Comparison of ENCODE assay signal across 8 cellular contexts in genomic region chr16:66605177-66605999, GRCh38. TPM values are rescaled to one million over a fixed set of nuclear protein-coding genes. Genes with fewer than 3 reads are reported as not detected.
DNase-seq lines count a peak whose midpoint lies in the region; ATAC-seq and TF ChIP-seq lines count a peak whose summit lies in the region.

No MANE protein-coding gene starts in this region.

- no peak overlapping the region for H2AK5ac ChIP-seq in mesendoderm (ENCODE audit: low read length)

- H3K79me1 ChIP-seq in mesendoderm (ENCODE audit: low read length): peaks cover 3% of the 10 kb centered on the region

- H3K4me1 ChIP-seq in mesendoderm (ENCODE audit: control insufficient read depth, low read depth, low read length): peaks cover 11% of the 10 kb centered on the region
- H3K4me1 ChIP-seq in subcutaneous abdominal adipose tissue (ENCODE audit: control insufficient read depth in 5 of 5, insufficient read depth in 5 of 5, low read length in 5 of 5): peaks cover 12 to 41% (median 32%) of the 10 kb centered on the region in 5 donors

- H3K18ac ChIP-seq in mesendoderm (ENCODE audit: low read length): peak overlapping the region; percentile 98

- H2BK5ac ChIP-seq in mesendoderm (ENCODE audit: low read length): no peak overlapping the region

- peaks cover 5% of the 10 kb centered on the region for H3K79me2 ChIP-seq in mesendoderm (ENCODE audit: control insufficient read depth, insufficient read depth, low read length)

- DNase-seq in GM13977 (ENCODE audit: low spot score) (peak; percentile 67), UCSD-AML1 (lab: John Stamatoyannopoulos, UW; ENCODE audit: unreplicated experiment) (peak; percentile 76), mesendoderm (peak; percentile 67), COR-L47 (lab: John Stamatoyannopoulos, UW) (no peak), GF-D8 (lab: John Stamatoyannopoulos, UW) (no peak)
- DNase-seq in effector CD8-positive, alpha-beta T cell (lab: John Stamatoyannopoulos, UW): peak; percentile 36

- H3K4me2 ChIP-seq in mesendoderm (ENCODE audit: low read length): peak overlapping the region; percentile 16

- in situ Hi-C loops in GM13977 (cut with MboI; ENCODE audit: low pct_unique_long_range_greater_than_20kb, low sequenced_read_pairs, unreplicated experiment): no loop called here

- H3K27ac ChIP-seq in mesendoderm (ENCODE audit: low read depth, low read length) (peak overlapping the region; percentile 50), subcutaneous abdominal adipose tissue (ENCODE audit: low read depth, low read length) (peak overlapping the region; percentile 80)

- H2BK120ac ChIP-seq in mesendoderm (ENCODE audit: low read depth, low read length): peak overlapping the region; percentile 35

- no peaks in the 10 kb centered on the region for H3K9me3 ChIP-seq in subcutaneous abdominal adipose tissue (ENCODE audit: control insufficient read depth in 5 of 5, low read length in 5 of 5)

- no peaks in the 10 kb centered on the region for H3K27me3 ChIP-seq in mesendoderm (ENCODE audit: insufficient read depth, low read length, poor library complexity)
- no peaks in the 10 kb centered on the region for H3K27me3 ChIP-seq in subcutaneous abdominal adipose tissue (ENCODE audit: control insufficient read depth in 5 of 5, insufficient read depth in 4 of 5, low read length in 5 of 5)

- H4K8ac ChIP-seq in mesendoderm (ENCODE audit: low read depth, low read length): no peak overlapping the region

- no peak overlapping the region for H2BK15ac ChIP-seq in mesendoderm (replicated peaks; ENCODE audit: low read depth)

- TF ChIP-seq CTCF in GM13977 (IDR thresholded peaks at IDR 0.05; ENCODE audit: extremely low read depth, insufficient read depth, missing control alignments): no peak

- WGBS in mesendoderm (ENCODE audit: extremely low coverage, insufficient coverage, low lambda C conversion rate): no CpG with 5 or more reads among the region's 62 CpGs

- no peaks in the 10 kb centered on the region for H3K36me3 ChIP-seq in mesendoderm (ENCODE audit: control insufficient read depth, insufficient read depth, low read length)
- H3K36me3 ChIP-seq in subcutaneous abdominal adipose tissue (ENCODE audit: control insufficient read depth in 5 of 5, insufficient read depth in 5 of 5, low read length in 5 of 5): peaks cover 0 to 22% (median 18%) of the 10 kb centered on the region in 5 donors

- H3K56ac ChIP-seq in mesendoderm (ENCODE audit: low read length): peak overlapping the region; percentile 87

- H3K4me3 ChIP-seq in mesendoderm (ENCODE audit: low read length) (peak overlapping the region; percentile 61), subcutaneous abdominal adipose tissue (ENCODE audit: low read depth in 1 of 5, low read length in 5 of 5) (peak overlapping the region; percentile 55 to 81 (median 73))

- peak; percentile 2 for ATAC-seq in HG03103 (IDR thresholded peaks at IDR 0.05; ENCODE audit: low read depth, unreplicated experiment)

- H3K4ac ChIP-seq in mesendoderm (ENCODE audit: low read depth, low read length): peak overlapping the region; percentile 100

- H4K5ac ChIP-seq in mesendoderm (ENCODE audit: low read length): no peak overlapping the region

- H3K9ac ChIP-seq in mesendoderm (ENCODE audit: low read length): peak overlapping the region; percentile 78
- peak overlapping the region; percentile 26 to 84 (median 77) for H3K9ac ChIP-seq in subcutaneous abdominal adipose tissue (ENCODE audit: low read length in 5 of 5)

- peak overlapping the region; percentile 57 for H3K23ac ChIP-seq in mesendoderm (ENCODE audit: low read length)

RNA-seq across cellular contexts. Expression of gene CMTM3, which starts 0.9 kb away (rescaled TPM):
- 49.4 TPM for polyA plus RNA-seq in mesendoderm (2013, experiment 1 of 2)
- polyA plus RNA-seq in mesendoderm (2013, experiment 2 of 2): 49.0 TPM

RNA-seq across cellular contexts. Expression of gene CMTM2, which starts 26.1 kb away (rescaled TPM):
- not detected for polyA plus RNA-seq in mesendoderm (2013, experiment 1 of 2)
- polyA plus RNA-seq in mesendoderm (2013, experiment 2 of 2): not detected

RNA-seq across cellular contexts. Expression of gene CMTM1, which starts 39.1 kb away (rescaled TPM):
- 0.53 TPM for polyA plus RNA-seq in mesendoderm (2013, experiment 1 of 2)
- polyA plus RNA-seq in mesendoderm (2013, experiment 2 of 2): 0.46 TPM

RNA-seq across cellular contexts. Expression of gene CKLF, which starts 53.0 kb away (rescaled TPM):
- 23.2 TPM for polyA plus RNA-seq in mesendoderm (2013, experiment 1 of 2)
- 22.3 TPM for polyA plus RNA-seq in mesendoderm (2013, experiment 2 of 2)

RNA-seq across cellular contexts. Expression of gene TK2, which starts 55.5 kb away (rescaled TPM):
- polyA plus RNA-seq in mesendoderm (2013, experiment 1 of 2): 1.8 TPM
- 1.6 TPM for polyA plus RNA-seq in mesendoderm (2013, experiment 2 of 2)

Comparison
In these comparisons a context has a peak if more than half of its experiments do, and no peak if none do; other contexts are left out.
1. DNase-seq: peak in GM13977 (single experiment), UCSD-AML1 (single experiment), effector CD8-positive, alpha-beta T cell (single experiment) and mesendoderm (single experiment); none in COR-L47 (single experiment) and GF-D8 (single experiment).